10 cellular contexts compared by ENCODE assay signal in the genomic region with DNA sequence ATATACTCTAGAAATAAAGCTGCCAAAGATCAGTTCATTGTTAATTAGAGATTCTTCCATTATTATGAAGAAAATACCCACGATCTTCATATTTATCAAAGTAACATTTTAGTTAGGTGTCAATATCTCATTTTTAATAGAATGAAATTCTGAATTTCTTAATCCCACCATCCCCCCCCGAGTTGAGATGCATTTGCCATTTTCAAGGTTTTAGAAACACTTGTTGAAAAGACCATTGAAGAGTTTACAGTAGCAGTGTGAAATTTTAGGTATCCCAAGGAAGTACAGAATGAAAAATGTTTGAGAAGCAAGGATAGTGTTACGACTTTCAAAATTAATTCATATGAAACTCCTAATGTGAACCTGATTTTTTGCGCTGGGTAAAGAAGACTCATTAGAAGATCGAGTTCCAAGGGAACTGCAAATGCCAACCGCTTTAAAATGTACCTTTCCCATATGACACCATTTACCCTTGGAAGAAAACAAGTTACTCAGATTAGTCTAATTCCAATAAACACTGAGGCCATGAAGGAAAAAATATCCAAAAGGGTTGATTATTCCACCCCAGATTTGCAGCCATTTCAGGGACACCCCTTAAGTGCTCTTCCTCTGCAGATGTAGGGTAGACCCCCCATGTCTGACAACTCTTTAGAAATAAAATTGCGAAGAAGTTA. TPM values are rescaled to one million over a fixed set of nuclear protein-coding genes. Genes with fewer than 3 reads are reported as not detected.
A peak's percentile ranks its signal among the peaks of the same experiment; 100 is the strongest.
DNase-seq lines count a peak whose midpoint lies in the region; ATAC-seq and TF ChIP-seq lines count a peak whose summit lies in the region.
"Had no signal": no experiment of that assay in that cellular context is flagged by ENCODE, and none has a peak within 500 bp of the region (broad histone marks: within the 10 kb centered on the region; RNA-seq: fewer than 3 reads in every experiment).

No MANE protein-coding gene starts in this region.

- H3K27ac ChIP-seq in colonic mucosa (peak overlapping the region; percentile 34), skin epidermis (peak overlapping the region in 12 of 21 experiments; percentile 14 to 91 (median 72))

- intact Hi-C loops in colonic mucosa (cut with DNase I), result no loop called here

- peak overlapping the region in 1 of 2 donors; percentile 61 for H3K9ac ChIP-seq in colonic mucosa (ENCODE audit: low read depth in 2 of 2, low read length in 2 of 2)

- H3K4me3 ChIP-seq in LNCaP clone FGC (ENCODE audit: low read depth, low read length) (peak overlapping the region; percentile 45), colonic mucosa (peak overlapping the region; percentile 14), skin epidermis (peak overlapping the region; percentile 3 to 39 (median 28))

- no peaks in the 10 kb centered on the region for H3K9me3 ChIP-seq in colonic mucosa

- no peak for ATAC-seq in GM18907 (IDR thresholded peaks at IDR 0.05; ENCODE audit: unreplicated experiment)
- no peak for ATAC-seq in HG03342 (IDR thresholded peaks at IDR 0.05; ENCODE audit: unreplicated experiment)

- H3K27me3 ChIP-seq in colonic mucosa, result peaks cover 18% of the 10 kb centered on the region

- TF ChIP-seq CTCF in LNCaP clone FGC (IDR thresholded peaks at IDR 0.05; ENCODE audit: control insufficient read depth, extremely low read depth, insufficient read depth) (no peak), colonic mucosa (IDR thresholded peaks at IDR 0.05) (no peak)

- H3K4me1 ChIP-seq in colonic mucosa, result no peaks in the 10 kb centered on the region

- peak; percentile 56 for DNase-seq in DMS79 treated with DMSO at 0.1 percent for 48 hours (lab: John Stamatoyannopoulos, UW)
- no peak for DNase-seq in DMS79 (lab: John Stamatoyannopoulos, UW)
- no peak for DNase-seq in LNCaP clone FGC (ENCODE audit: low read depth)
- DNase-seq in colonic mucosa, result no peak
- no peak for DNase-seq in stimulated activated CD4-positive, alpha-beta T cell treated with anti-CD3 and anti-CD28 coated beads, Interleukin-2, amount 100 ng/mL, for 48 hours
- DNase-seq: T1000 had no signal

- H3K36me3 ChIP-seq in colonic mucosa, result no peaks in the 10 kb centered on the region

RNA-seq across cellular contexts. Expression of a gene that starts 0.7 kb away (rescaled TPM):
- 1 to 10 TPM; 1.8 to 2.0 TPM for total RNA-seq in colonic mucosa
- total RNA-seq: IMR-90 had no signal

RNA-seq across cellular contexts. Expression of a gene that starts 4.6 kb away (rescaled TPM):
- not detected for total RNA-seq in colonic mucosa
- total RNA-seq: IMR-90 had no signal

RNA-seq across cellular contexts. Expression of a gene that starts 55.1 kb away (rescaled TPM):
- 10 to 100 TPM; 68.2 to 79.7 TPM for total RNA-seq in colonic mucosa
